13 cellular contexts compared by ENCODE assay signal in genomic region chr6:41602422-41602743, GRCh38. TPM values are rescaled to one million over a fixed set of nuclear protein-coding genes. Genes with fewer than 3 reads are reported as not detected.
A peak's percentile ranks its signal among the peaks of the same experiment; 100 is the strongest.
DNase-seq lines count a peak whose midpoint lies in the region; ATAC-seq and TF ChIP-seq lines count a peak whose summit lies in the region.
"Had no signal": no experiment of that assay in that cellular context is flagged by ENCODE, and none has a peak within 500 bp of the region (broad histone marks: within the 10 kb centered on the region; RNA-seq: fewer than 3 reads in every experiment).

No MANE protein-coding gene starts in this region.

- H3K4me2 ChIP-seq in BLaER1 treated with 17β-estradiol and CSF1 and Interleukin-3, amounts not matched to agents 10 nM and 100 nM = peak overlapping the region; percentile 58 to 96 (median 73)
- H3K4me2 ChIP-seq in Karpas-422 (ENCODE audit: low read depth, low read length, poor library complexity, severe bottlenecking) (peak overlapping the region; percentile 68), smooth muscle cell (peak overlapping the region; percentile 79)

- H3K4me1 ChIP-seq in BLaER1 treated with 17β-estradiol and CSF1 and Interleukin-3, amounts not matched to agents 10 nM and 100 nM = peaks cover 23 to 60% (median 52%) of the 10 kb centered on the region in 10 experiments
- H3K4me1 ChIP-seq in Karpas-422 (ENCODE audit: low read length) (peaks cover 13% of the 10 kb centered on the region), endocrine pancreas (ENCODE audit: control insufficient read depth, insufficient read depth, low read length) (no peaks in the 10 kb centered on the region), smooth muscle cell (ENCODE audit: low read depth) (peaks cover 7% of the 10 kb centered on the region)
- H3K4me1 ChIP-seq: SJCRH30 had no signal

- ATAC-seq in HG03097 (IDR thresholded peaks at IDR 0.05; ENCODE audit: low FRiP score, unreplicated experiment) = no peak

- H3K4me3 ChIP-seq in BLaER1 treated with 17β-estradiol and CSF1 and Interleukin-3, amounts not matched to agents 10 nM and 100 nM = no peak overlapping the region
- H3K4me3 ChIP-seq in Karpas-422 (ENCODE audit: low read length) = 0 out of 2 replicates have a peak overlapping the region, but pooled peaks have one; percentile 58
- no peak overlapping the region for H3K4me3 ChIP-seq in endocrine pancreas (ENCODE audit: control insufficient read depth, insufficient read depth, low read length)
- H3K4me3 ChIP-seq in smooth muscle cell = no peak overlapping the region
- H3K4me3 ChIP-seq: vagina had no signal

- H3K79me2 ChIP-seq in Karpas-422 (ENCODE audit: low read length) (no peaks in the 10 kb centered on the region), smooth muscle cell (ENCODE audit: low read depth) (no peaks in the 10 kb centered on the region)

- no peaks in the 10 kb centered on the region for H3K9me2 ChIP-seq in Karpas-422 (replicated peaks; ENCODE audit: insufficient read depth, low read length)

- CTCF ChIA-PET in RWPE1 (lab: Yijun Ruan, JAX) = interaction anchor here (0.6 to 3.5 kb wide), 14 partner anchors 12 to 234 kb away, joined by 3 to 53 read pairs (median 4); no protein-coding TSS in a partner anchor

- no peaks in the 10 kb centered on the region for H3F3A ChIP-seq in smooth muscle cell (ENCODE audit: low read depth)

- H3K27ac ChIP-seq in BLaER1 treated with 17β-estradiol and CSF1 and Interleukin-3, amounts not matched to agents 10 nM and 100 nM = no peak overlapping the region; a peak in 2 of 22 replicates
- H3K27ac ChIP-seq in Karpas-422 (ENCODE audit: low read length) = peak overlapping the region; percentile 23; the same call in 1 of the 2 replicates
- H3K27ac ChIP-seq in smooth muscle cell (ENCODE audit: low read depth) = no peak overlapping the region
- H3K27ac ChIP-seq in RWPE1 = no peak overlapping the region
- H3K27ac ChIP-seq: left ventricle myocardium inferior, SJCRH30, vagina had no signal

- TF ChIP-seq CTCF in smooth muscle cell (IDR thresholded peaks at IDR 0.05; ENCODE audit: borderline replicate concordance, insufficient read depth, poor library complexity, severe bottlenecking) = no peak
- TF ChIP-seq CTCF in RWPE1 (conservative IDR thresholded peaks at IDR 0.05; ENCODE audit: low read depth) = no peak

- H4K20me1 ChIP-seq in BLaER1 treated with 17β-estradiol and CSF1 and Interleukin-3, amounts not matched to agents 10 nM and 100 nM = peaks cover 0 to 40% (median 0%) of the 10 kb centered on the region in 11 experiments; a peak in 3 of 22 replicates
- no peaks in the 10 kb centered on the region for H4K20me1 ChIP-seq in Karpas-422 (ENCODE audit: insufficient read depth, low read depth, low read length)
- H4K20me1 ChIP-seq in smooth muscle cell (ENCODE audit: low read depth) = no peaks in the 10 kb centered on the region

- H3K27me3 ChIP-seq in BLaER1 treated with 17β-estradiol and CSF1 and Interleukin-3, amounts not matched to agents 10 nM and 100 nM = no peaks in the 10 kb centered on the region
- H3K27me3 ChIP-seq in Karpas-422 (ENCODE audit: low read length) = no peaks in the 10 kb centered on the region
- H3K27me3 ChIP-seq in endocrine pancreas (ENCODE audit: control insufficient read depth, insufficient read depth, low read length) = no peaks in the 10 kb centered on the region
- no peaks in the 10 kb centered on the region for H3K27me3 ChIP-seq in smooth muscle cell (ENCODE audit: low read depth)
- H3K27me3 ChIP-seq: SJCRH30, vagina had no signal

- no peaks in the 10 kb centered on the region for H3K9me3 ChIP-seq in BLaER1 treated with 17β-estradiol and CSF1 and Interleukin-3, amounts not matched to agents 10 nM and 100 nM (replicated peaks in 1 of 11)
- no peaks in the 10 kb centered on the region for H3K9me3 ChIP-seq in Karpas-422 (ENCODE audit: low read length)
- H3K9me3 ChIP-seq in endocrine pancreas (ENCODE audit: control insufficient read depth, low read length) = no peaks in the 10 kb centered on the region
- H3K9me3 ChIP-seq in smooth muscle cell (replicated peaks; ENCODE audit: low read depth) = no peaks in the 10 kb centered on the region
- H3K9me3 ChIP-seq: left ventricle myocardium inferior, SJCRH30, vagina had no signal

- POLR2A ChIA-PET in RWPE1 (lab: Yijun Ruan, JAX; ENCODE audit: low non-redundant PET) = interaction anchor here (0.6 kb wide), 1 partner anchor 85 kb away, joined by 3 read pairs; no protein-coding TSS in a partner anchor

- peaks cover 0 to 13% (median 0%) of the 10 kb centered on the region in 11 experiments; a peak in 3 of 22 replicates for H3K36me3 ChIP-seq in BLaER1 treated with 17β-estradiol and CSF1 and Interleukin-3, amounts not matched to agents 10 nM and 100 nM
- H3K36me3 ChIP-seq in Karpas-422 (ENCODE audit: insufficient read depth, low read length) = no peaks in the 10 kb centered on the region
- H3K36me3 ChIP-seq in endocrine pancreas (ENCODE audit: control insufficient read depth, insufficient read depth, low read length) = no peaks in the 10 kb centered on the region
- no peaks in the 10 kb centered on the region for H3K36me3 ChIP-seq in smooth muscle cell (ENCODE audit: low read depth)
- H3K36me3 ChIP-seq: SJCRH30, vagina had no signal

- no peak overlapping the region; the same call in 1 of the 2 replicates for H2AFZ ChIP-seq in Karpas-422 (ENCODE audit: low read length)
- no peak overlapping the region for H2AFZ ChIP-seq in smooth muscle cell (ENCODE audit: low read depth)

- 85% methylated on average over 4 of the region's 4 CpGs for WGBS in smooth muscle cell (ENCODE audit: low lambda C conversion rate)

- DNase-seq in Karpas-422 (no peak), smooth muscle cell (lab: John Stamatoyannopoulos, UW; ENCODE audit: unreplicated experiment) (no peak), RWPE1 (ENCODE audit: low spot score) (no peak), KG1 (lab: John Stamatoyannopoulos, UW) (no peak)
- DNase-seq in NK-92 treated with Interleukin-12 subunit alpha and Interleukin-12 subunit beta, amount 100 ng/mL, for 24 hours (lab: John Stamatoyannopoulos, UW) = no peak

- H3K9ac ChIP-seq in BLaER1 treated with 17β-estradiol and CSF1 and Interleukin-3, amounts not matched to agents 10 nM and 100 nM = peak overlapping the region in 5 of 11 experiments; percentile 16 to 56 (median 30); a peak in 7 of 22 replicates
- H3K9ac ChIP-seq in Karpas-422 (ENCODE audit: low read length) = peak overlapping the region; percentile 64
- peak overlapping the region; percentile 36 for H3K9ac ChIP-seq in endocrine pancreas (ENCODE audit: control insufficient read depth, insufficient read depth, low read length)
- no peak overlapping the region for H3K9ac ChIP-seq in smooth muscle cell (ENCODE audit: low read depth)

RNA-seq across cellular contexts. Expression of gene MDFI, which starts 35.9 kb away (rescaled TPM):
- not detected in 2 replicates for total RNA-seq in Karpas-422 (2014; rRNA removed; shearing (Covaris generic); ENCODE audit: low replicate concordance)
- 168 and 172 TPM in 2 replicates for total RNA-seq in smooth muscle cell
- 92.9 and 102 TPM in 2 replicates for polyA plus RNA-seq in smooth muscle cell
- total RNA-seq: activated CD8-positive, alpha-beta T cell treated with anti-CD3 and anti-CD28 coated beads, Interleukin-2, amount 10 ng/mL, durations not matched to agents 7 days and 5 days; activated naive CD4-positive, alpha-beta T cell treated with anti-CD3 and anti-CD28 coated beads for 36 hours had no signal

RNA-seq across cellular contexts. Expression of gene FOXP4, which starts 56.2 kb away (rescaled TPM):
- 3.6 and 5.0 TPM in 2 replicates for total RNA-seq in Karpas-422 (2014; rRNA removed; shearing (Covaris generic); ENCODE audit: low replicate concordance)
- total RNA-seq in smooth muscle cell = 3.5 and 5.3 TPM in 2 replicates
- 31.9 and 35.9 TPM in 2 replicates for polyA plus RNA-seq in smooth muscle cell

Comparison
In these comparisons a context has a peak if more than half of its experiments do, and no peak if none do; other contexts are left out.
1. RNA of gene MDFI, which starts 35.9 kb away (total RNA-seq): 168 to 172 TPM in smooth muscle cell; not detected in Karpas-422; every median in the first group is over 100 times any median in the second.
2. Peak in every context shown above with its lines, with median percentiles within 50 percentile points of each other: H3K4me2 ChIP-seq.